ENCODE assay signal across 1 cellular context in the genomic region with DNA sequence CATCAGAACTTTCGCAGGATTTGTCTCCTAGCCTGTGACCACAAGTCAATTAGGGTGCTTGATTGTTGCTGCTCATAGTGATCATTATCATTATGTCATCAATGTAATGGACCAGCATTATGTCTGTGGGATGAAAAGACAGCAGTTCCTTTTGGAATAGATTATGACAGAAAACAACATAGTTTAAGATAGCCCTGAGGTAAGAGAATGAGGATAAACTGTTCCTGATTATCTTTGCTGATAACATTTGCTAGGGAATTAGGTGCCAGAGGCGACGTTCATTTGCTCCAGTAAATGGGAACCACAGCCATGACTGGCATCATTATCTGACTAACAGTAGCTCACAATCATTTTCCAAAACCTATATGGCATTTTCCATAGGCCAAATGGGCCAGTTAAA.
TF ChIP-seq lines count a peak whose summit lies in the region.

No MANE protein-coding gene starts in this region.

TF ChIP-seq in SK-N-SH treated with all-trans-retinoic acid at 6 μM for 48 hours, 23 proteins besides CTCF, POLR2A, EP300 and RAD21 (continued from another document):
- TF ChIP-seq, protein P1, sequence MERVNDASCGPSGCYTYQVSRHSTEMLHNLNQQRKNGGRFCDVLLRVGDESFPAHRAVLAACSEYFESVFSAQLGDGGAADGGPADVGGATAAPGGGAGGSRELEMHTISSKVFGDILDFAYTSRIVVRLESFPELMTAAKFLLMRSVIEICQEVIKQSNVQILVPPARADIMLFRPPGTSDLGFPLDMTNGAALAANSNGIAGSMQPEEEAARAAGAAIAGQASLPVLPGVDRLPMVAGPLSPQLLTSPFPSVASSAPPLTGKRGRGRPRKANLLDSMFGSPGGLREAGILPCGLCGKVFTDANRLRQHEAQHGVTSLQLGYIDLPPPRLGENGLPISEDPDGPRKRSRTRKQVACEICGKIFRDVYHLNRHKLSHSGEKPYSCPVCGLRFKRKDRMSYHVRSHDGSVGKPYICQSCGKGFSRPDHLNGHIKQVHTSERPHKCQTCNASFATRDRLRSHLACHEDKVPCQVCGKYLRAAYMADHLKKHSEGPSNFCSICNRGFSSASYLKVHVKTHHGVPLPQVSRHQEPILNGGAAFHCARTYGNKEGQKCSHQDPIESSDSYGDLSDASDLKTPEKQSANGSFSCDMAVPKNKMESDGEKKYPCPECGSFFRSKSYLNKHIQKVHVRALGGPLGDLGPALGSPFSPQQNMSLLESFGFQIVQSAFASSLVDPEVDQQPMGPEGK (CRISPR knock-in tag; IDR thresholded peaks at IDR 0.05; ENCODE audit: borderline replicate concordance): no peak
- TF ChIP-seq TCF4 (CRISPR knock-in tag; IDR thresholded peaks at IDR 0.05; ENCODE audit: borderline replicate concordance) (no peak), SNAI2 (CRISPR knock-in tag; IDR thresholded peaks at IDR 0.05) (no peak), ZNF8 (CRISPR knock-in tag; IDR thresholded peaks at IDR 0.05) (no peak), TOX (CRISPR knock-in tag; IDR thresholded peaks at IDR 0.05; ENCODE audit: borderline replicate concordance) (no peak), ZNF70 (CRISPR knock-in tag; IDR thresholded peaks at IDR 0.05) (no peak)
- TF ChIP-seq, protein P2, sequence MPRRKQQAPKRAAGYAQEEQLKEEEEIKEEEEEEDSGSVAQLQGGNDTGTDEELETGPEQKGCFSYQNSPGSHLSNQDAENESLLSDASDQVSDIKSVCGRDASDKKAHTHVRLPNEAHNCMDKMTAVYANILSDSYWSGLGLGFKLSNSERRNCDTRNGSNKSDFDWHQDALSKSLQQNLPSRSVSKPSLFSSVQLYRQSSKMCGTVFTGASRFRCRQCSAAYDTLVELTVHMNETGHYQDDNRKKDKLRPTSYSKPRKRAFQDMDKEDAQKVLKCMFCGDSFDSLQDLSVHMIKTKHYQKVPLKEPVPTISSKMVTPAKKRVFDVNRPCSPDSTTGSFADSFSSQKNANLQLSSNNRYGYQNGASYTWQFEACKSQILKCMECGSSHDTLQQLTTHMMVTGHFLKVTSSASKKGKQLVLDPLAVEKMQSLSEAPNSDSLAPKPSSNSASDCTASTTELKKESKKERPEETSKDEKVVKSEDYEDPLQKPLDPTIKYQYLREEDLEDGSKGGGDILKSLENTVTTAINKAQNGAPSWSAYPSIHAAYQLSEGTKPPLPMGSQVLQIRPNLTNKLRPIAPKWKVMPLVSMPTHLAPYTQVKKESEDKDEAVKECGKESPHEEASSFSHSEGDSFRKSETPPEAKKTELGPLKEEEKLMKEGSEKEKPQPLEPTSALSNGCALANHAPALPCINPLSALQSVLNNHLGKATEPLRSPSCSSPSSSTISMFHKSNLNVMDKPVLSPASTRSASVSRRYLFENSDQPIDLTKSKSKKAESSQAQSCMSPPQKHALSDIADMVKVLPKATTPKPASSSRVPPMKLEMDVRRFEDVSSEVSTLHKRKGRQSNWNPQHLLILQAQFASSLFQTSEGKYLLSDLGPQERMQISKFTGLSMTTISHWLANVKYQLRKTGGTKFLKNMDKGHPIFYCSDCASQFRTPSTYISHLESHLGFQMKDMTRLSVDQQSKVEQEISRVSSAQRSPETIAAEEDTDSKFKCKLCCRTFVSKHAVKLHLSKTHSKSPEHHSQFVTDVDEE (CRISPR knock-in tag; IDR thresholded peaks at IDR 0.05): no peak
